In genomic region chr1:231478800-231479199, GRCh38 we compare ENCODE assay signal across 2 cellular contexts.
TF ChIP-seq lines count a peak whose summit lies in the region.

No MANE protein-coding gene starts in this region.

TF ChIP-seq in GM23338, 12 proteins besides CTCF, POLR2A, EP300 and RAD21 (continued from another document):
- TF ChIP-seq REST (IDR thresholded peaks at IDR 0.05; ENCODE audit: unreplicated experiment) = no peak
- TF ChIP-seq ZNF462 (CRISPR knock-in tag; IDR thresholded peaks at IDR 0.05) = no peak
- no peak for TF ChIP-seq CREB1 (CRISPR knock-in tag; IDR thresholded peaks at IDR 0.05; ENCODE audit: low read depth)

TF ChIP-seq in WTC11, 78 proteins besides CTCF, POLR2A, EP300 and RAD21 (continued from another document):
- TF ChIP-seq, protein P1, sequence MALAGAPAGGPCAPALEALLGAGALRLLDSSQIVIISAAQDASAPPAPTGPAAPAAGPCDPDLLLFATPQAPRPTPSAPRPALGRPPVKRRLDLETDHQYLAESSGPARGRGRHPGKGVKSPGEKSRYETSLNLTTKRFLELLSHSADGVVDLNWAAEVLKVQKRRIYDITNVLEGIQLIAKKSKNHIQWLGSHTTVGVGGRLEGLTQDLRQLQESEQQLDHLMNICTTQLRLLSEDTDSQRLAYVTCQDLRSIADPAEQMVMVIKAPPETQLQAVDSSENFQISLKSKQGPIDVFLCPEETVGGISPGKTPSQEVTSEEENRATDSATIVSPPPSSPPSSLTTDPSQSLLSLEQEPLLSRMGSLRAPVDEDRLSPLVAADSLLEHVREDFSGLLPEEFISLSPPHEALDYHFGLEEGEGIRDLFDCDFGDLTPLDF (CRISPR knock-in tag; IDR thresholded peaks at IDR 0.05) = no peak
- TF ChIP-seq MXD4 (CRISPR knock-in tag; IDR thresholded peaks at IDR 0.05; ENCODE audit: borderline replicate concordance) = no peak
- TF ChIP-seq, protein P2, sequence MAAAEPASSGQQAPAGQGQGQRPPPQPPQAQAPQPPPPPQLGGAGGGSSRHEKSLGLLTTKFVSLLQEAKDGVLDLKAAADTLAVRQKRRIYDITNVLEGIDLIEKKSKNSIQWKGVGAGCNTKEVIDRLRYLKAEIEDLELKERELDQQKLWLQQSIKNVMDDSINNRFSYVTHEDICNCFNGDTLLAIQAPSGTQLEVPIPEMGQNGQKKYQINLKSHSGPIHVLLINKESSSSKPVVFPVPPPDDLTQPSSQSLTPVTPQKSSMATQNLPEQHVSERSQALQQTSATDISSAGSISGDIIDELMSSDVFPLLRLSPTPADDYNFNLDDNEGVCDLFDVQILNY (CRISPR knock-in tag; IDR thresholded peaks at IDR 0.05) = no peak
TF ChIP-seq in WTC11: peak in this region for 0.
